Comparison of ENCODE assay signal across 9 cellular contexts in genomic region chr14:51328089-51328941, GRCh38.
DNase-seq lines count a peak whose midpoint lies in the region; ATAC-seq and TF ChIP-seq lines count a peak whose summit lies in the region.
"Had no signal": no experiment of that assay in that cellular context is flagged by ENCODE, and none has a peak within 500 bp of the region (broad histone marks: within the 10 kb centered on the region; RNA-seq: fewer than 3 reads in every experiment).

No MANE protein-coding gene starts in this region.

- H3K9me3 Mint-ChIP-seq in activated naive CD8-positive, alpha-beta T cell treated with anti-CD3 and anti-CD28 coated beads, Interleukin-2, amount 50 U/mL, for 24 hours = no peaks in the 10 kb centered on the region
- no peaks in the 10 kb centered on the region for H3K9me3 Mint-ChIP-seq in stimulated activated naive CD8-positive, alpha-beta T cell treated with anti-CD3 and anti-CD28 coated beads, Interleukin-15, Interleukin-2, amounts not matched to agents 100 ng/mL and 50 ng/mL, for 24 hours

- H3K27ac ChIP-seq in lower lobe of right lung = peak overlapping the region; percentile 20

- H3K4me1 ChIP-seq in lower lobe of right lung = peaks cover 16% of the 10 kb centered on the region
- H3K4me1 ChIP-seq: upper lobe of left lung had no signal

- H3K27me3 Mint-ChIP-seq in activated naive CD8-positive, alpha-beta T cell treated with anti-CD3 and anti-CD28 coated beads, Interleukin-2, amount 50 U/mL, for 24 hours = peaks cover 33% of the 10 kb centered on the region
- H3K27me3 Mint-ChIP-seq in stimulated activated naive CD8-positive, alpha-beta T cell treated with anti-CD3 and anti-CD28 coated beads, Interleukin-15, Interleukin-2, amounts not matched to agents 100 ng/mL and 50 ng/mL, for 24 hours = peaks cover 41% of the 10 kb centered on the region

- peak; percentile 85 for ATAC-seq in activated naive CD8-positive, alpha-beta T cell treated with anti-CD3 and anti-CD28 coated beads, Interleukin-2, amount 50 U/mL, for 24 hours
- peak in 1 of 2 donors; percentile 24 for ATAC-seq in lower lobe of right lung
- ATAC-seq in GM19328 (IDR thresholded peaks at IDR 0.05; ENCODE audit: unreplicated experiment) = no peak
- ATAC-seq in HG03520 (IDR thresholded peaks at IDR 0.05; ENCODE audit: unreplicated experiment) = no peak

- peak overlapping the region; percentile 68 for H3K27ac Mint-ChIP-seq in activated naive CD8-positive, alpha-beta T cell treated with anti-CD3 and anti-CD28 coated beads, Interleukin-2, amount 50 U/mL, for 24 hours
- H3K27ac Mint-ChIP-seq in stimulated activated naive CD8-positive, alpha-beta T cell treated with anti-CD3 and anti-CD28 coated beads, Interleukin-15, Interleukin-2, amounts not matched to agents 100 ng/mL and 50 ng/mL, for 24 hours = peak overlapping the region; percentile 79

- intact Hi-C loops in lower lobe of right lung (cut with DNase I) = no loop called here

- H3K36me3 ChIP-seq in lower lobe of right lung = no peaks in the 10 kb centered on the region
- H3K36me3 ChIP-seq: upper lobe of left lung had no signal

- H3K4me3 ChIP-seq in lower lobe of right lung = no peak overlapping the region
- H3K4me3 ChIP-seq: dorsolateral prefrontal cortex, upper lobe of left lung had no signal

- no peaks in the 10 kb centered on the region for H3K36me3 Mint-ChIP-seq in activated naive CD8-positive, alpha-beta T cell treated with anti-CD3 and anti-CD28 coated beads, Interleukin-2, amount 50 U/mL, for 24 hours (ENCODE audit: low read depth)
- H3K36me3 Mint-ChIP-seq in stimulated activated naive CD8-positive, alpha-beta T cell treated with anti-CD3 and anti-CD28 coated beads, Interleukin-15, Interleukin-2, amounts not matched to agents 100 ng/mL and 50 ng/mL, for 24 hours (ENCODE audit: low read depth) = no peaks in the 10 kb centered on the region

- no peaks in the 10 kb centered on the region for H3K9me3 ChIP-seq in lower lobe of right lung
- H3K9me3 ChIP-seq: upper lobe of left lung had no signal

- TF ChIP-seq CTCF in lower lobe of right lung (IDR thresholded peaks at IDR 0.05) = no peak
- no peak for TF ChIP-seq CTCF in GM10266 (IDR thresholded peaks at IDR 0.05; ENCODE audit: control insufficient read depth, insufficient read depth, low read depth, missing control alignments)

- peak overlapping the region; percentile 51 for H3K4me3 Mint-ChIP-seq in activated naive CD8-positive, alpha-beta T cell treated with anti-CD3 and anti-CD28 coated beads, Interleukin-2, amount 50 U/mL, for 24 hours
- H3K4me3 Mint-ChIP-seq in stimulated activated naive CD8-positive, alpha-beta T cell treated with anti-CD3 and anti-CD28 coated beads, Interleukin-15, Interleukin-2, amounts not matched to agents 100 ng/mL and 50 ng/mL, for 24 hours = no peak overlapping the region

- H3K27me3 ChIP-seq in lower lobe of right lung (ENCODE audit: low read depth) = no peaks in the 10 kb centered on the region
- H3K27me3 ChIP-seq: upper lobe of left lung had no signal

- H3K4me1 Mint-ChIP-seq in activated naive CD8-positive, alpha-beta T cell treated with anti-CD3 and anti-CD28 coated beads, Interleukin-2, amount 50 U/mL, for 24 hours = peaks cover 44% of the 10 kb centered on the region
- H3K4me1 Mint-ChIP-seq in stimulated activated naive CD8-positive, alpha-beta T cell treated with anti-CD3 and anti-CD28 coated beads, Interleukin-15, Interleukin-2, amounts not matched to agents 100 ng/mL and 50 ng/mL, for 24 hours (ENCODE audit: low read depth) = peaks cover 47% of the 10 kb centered on the region

- peak; percentile 4 for DNase-seq in NCI-H2107 treated with DMSO at 0.1 percent for 48 hours (lab: John Stamatoyannopoulos, UW; ENCODE audit: unreplicated experiment)
- peak; percentile 59 for DNase-seq in activated naive CD8-positive, alpha-beta T cell treated with anti-CD3 and anti-CD28 coated beads, Interleukin-2, amount 50 U/mL, for 24 hours
- no peak for DNase-seq in lower lobe of right lung
- DNase-seq in GM10266 (ENCODE audit: extremely low spot score) = no peak
- DNase-seq: upper lobe of left lung had no signal

Comparison
In these comparisons a context has a peak if more than half of its experiments do, and no peak if none do; other contexts are left out.
1. DNase-seq: peak in NCI-H2107 treated with DMSO at 0.1 percent for 48 hours (single experiment) and activated naive CD8-positive, alpha-beta T cell treated with anti-CD3 and anti-CD28 coated beads, Interleukin-2, amount 50 U/mL, for 24 hours (single experiment); none in lower lobe of right lung (single experiment) and GM10266 (single experiment).